1 cellular context compared by ENCODE assay signal in the genomic region with DNA sequence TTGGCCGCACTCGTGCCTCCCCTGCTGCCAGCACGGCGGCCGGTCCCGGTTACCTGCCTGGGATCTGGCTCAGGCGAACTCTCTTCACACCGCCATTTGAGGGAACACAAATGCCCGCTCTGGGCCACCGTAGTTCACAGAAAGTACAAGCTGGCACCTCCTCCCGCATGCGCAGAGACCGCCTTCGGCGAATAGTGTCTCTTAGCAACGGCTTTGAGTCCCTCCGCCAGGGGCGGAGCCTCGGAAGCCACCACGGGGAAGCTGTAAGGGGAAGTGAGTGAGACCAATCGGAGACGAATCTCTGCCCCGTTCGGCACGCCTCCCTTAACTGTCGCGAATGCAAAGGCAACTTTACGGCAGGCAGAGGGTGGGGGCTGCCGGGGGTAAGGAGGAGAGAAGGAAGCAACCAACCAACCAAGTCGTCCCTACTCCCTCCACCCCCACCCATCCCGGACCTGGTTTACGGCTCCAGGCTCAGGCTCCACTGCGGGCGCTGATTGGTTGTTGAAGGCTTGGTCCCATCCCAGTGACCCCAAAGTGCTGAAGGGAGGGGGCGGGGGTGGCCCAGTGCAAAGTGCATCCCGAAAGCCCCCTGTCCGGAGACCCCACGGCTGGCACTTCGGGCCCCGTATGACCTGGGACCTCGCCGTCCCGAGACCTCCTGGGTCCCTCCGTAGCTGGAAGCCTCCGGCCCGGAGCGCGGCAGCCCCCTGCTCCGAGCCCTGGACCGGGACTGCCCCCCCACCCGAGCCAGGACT.
TF ChIP-seq lines count a peak whose summit lies in the region.

A gene with protein sequence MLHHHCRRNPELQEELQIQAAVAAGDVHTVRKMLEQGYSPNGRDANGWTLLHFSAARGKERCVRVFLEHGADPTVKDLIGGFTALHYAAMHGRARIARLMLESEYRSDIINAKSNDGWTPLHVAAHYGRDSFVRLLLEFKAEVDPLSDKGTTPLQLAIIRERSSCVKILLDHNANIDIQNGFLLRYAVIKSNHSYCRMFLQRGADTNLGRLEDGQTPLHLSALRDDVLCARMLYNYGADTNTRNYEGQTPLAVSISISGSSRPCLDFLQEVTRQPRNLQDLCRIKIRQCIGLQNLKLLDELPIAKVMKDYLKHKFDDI (plus strand): TSS at position 526 of the 758 bp plus-strand sequence. CDS start 9,628 bp downstream, outside the sequence.
A gene with protein sequence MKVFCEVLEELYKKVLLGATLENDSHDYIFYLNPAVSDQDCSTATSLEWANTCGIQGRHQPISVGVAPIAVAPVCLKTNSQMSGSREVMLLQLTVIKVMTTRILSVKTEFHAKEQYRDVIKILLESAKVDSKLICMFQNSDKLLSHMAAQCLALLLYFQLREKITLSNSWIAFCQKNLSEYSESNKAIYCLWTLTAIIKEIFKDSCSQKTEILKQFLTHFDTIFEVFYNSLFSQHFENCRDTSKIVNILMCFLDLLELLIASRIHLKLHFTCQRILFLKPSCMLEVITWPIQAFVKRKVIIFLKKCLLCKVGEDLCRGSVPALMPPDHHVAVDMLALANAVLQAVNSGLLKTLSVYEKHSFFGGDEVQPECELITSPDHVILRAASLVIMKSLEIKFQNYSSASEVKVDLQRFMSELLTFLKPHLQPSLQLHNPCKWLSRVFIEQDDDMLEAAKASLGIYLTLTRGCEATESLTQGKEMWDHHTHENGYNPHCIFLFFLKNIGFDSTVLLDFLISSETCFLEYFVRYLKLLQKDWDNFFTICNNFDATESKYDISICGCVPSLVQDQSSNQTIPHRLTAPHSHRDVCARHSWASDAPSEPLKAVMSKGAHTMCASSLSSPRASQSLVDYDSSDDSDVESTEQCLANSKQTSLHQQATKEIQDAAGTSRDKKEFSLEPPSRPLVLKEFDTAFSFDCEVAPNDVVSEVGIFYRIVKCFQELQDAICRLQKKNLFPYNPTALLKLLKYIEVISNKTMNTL (minus strand): TSS at position 121 of the 758 bp plus-strand sequence. CDS start 21,342 bp downstream, outside the sequence.

TF ChIP-seq in GM12878, 131 proteins besides CTCF, POLR2A, EP300 and RAD21 (continued from another document and continues in another):
- TF ChIP-seq DPF2 (IDR thresholded peaks at IDR 0.05): peak; percentile 80
- TF ChIP-seq, protein P1, sequence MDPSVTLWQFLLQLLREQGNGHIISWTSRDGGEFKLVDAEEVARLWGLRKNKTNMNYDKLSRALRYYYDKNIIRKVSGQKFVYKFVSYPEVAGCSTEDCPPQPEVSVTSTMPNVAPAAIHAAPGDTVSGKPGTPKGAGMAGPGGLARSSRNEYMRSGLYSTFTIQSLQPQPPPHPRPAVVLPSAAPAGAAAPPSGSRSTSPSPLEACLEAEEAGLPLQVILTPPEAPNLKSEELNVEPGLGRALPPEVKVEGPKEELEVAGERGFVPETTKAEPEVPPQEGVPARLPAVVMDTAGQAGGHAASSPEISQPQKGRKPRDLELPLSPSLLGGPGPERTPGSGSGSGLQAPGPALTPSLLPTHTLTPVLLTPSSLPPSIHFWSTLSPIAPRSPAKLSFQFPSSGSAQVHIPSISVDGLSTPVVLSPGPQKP (IDR thresholded peaks at IDR 0.05; ENCODE audit: low read depth, low read length): no peak
- no peak; the same call in 1 of the 2 replicates for TF ChIP-seq NFYA (IDR thresholded peaks at IDR 0.05; ENCODE audit: borderline replicate concordance, low read depth, low read length)
- no peak for TF ChIP-seq ZZZ3 (IDR thresholded peaks at IDR 0.05; ENCODE audit: control insufficient read depth, insufficient read length, low read depth)
- TF ChIP-seq IKZF2 (IDR thresholded peaks at IDR 0.05): no peak
- TF ChIP-seq, protein P2, sequence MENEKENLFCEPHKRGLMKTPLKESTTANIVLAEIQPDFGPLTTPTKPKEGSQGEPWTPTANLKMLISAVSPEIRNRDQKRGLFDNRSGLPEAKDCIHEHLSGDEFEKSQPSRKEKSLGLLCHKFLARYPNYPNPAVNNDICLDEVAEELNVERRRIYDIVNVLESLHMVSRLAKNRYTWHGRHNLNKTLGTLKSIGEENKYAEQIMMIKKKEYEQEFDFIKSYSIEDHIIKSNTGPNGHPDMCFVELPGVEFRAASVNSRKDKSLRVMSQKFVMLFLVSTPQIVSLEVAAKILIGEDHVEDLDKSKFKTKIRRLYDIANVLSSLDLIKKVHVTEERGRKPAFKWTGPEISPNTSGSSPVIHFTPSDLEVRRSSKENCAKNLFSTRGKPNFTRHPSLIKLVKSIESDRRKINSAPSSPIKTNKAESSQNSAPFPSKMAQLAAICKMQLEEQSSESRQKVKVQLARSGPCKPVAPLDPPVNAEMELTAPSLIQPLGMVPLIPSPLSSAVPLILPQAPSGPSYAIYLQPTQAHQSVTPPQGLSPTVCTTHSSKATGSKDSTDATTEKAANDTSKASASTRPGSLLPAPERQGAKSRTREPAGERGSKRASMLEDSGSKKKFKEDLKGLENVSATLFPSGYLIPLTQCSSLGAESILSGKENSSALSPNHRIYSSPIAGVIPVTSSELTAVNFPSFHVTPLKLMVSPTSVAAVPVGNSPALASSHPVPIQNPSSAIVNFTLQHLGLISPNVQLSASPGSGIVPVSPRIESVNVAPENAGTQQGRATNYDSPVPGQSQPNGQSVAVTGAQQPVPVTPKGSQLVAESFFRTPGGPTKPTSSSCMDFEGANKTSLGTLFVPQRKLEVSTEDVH (IDR thresholded peaks at IDR 0.05; ENCODE audit: low read depth, partially characterized antibody): no peak
- no peak for TF ChIP-seq ESRRA (IDR thresholded peaks at IDR 0.05; ENCODE audit: low read length)
- no peak for TF ChIP-seq RAD51 (IDR thresholded peaks at IDR 0.05)
- TF ChIP-seq, protein P3, sequence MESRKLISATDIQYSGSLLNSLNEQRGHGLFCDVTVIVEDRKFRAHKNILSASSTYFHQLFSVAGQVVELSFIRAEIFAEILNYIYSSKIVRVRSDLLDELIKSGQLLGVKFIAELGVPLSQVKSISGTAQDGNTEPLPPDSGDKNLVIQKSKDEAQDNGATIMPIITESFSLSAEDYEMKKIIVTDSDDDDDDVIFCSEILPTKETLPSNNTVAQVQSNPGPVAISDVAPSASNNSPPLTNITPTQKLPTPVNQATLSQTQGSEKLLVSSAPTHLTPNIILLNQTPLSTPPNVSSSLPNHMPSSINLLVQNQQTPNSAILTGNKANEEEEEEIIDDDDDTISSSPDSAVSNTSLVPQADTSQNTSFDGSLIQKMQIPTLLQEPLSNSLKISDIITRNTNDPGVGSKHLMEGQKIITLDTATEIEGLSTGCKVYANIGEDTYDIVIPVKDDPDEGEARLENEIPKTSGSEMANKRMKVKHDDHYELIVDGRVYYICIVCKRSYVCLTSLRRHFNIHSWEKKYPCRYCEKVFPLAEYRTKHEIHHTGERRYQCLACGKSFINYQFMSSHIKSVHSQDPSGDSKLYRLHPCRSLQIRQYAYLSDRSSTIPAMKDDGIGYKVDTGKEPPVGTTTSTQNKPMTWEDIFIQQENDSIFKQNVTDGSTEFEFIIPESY (IDR thresholded peaks at IDR 0.05): no peak
- TF ChIP-seq, protein P4, sequence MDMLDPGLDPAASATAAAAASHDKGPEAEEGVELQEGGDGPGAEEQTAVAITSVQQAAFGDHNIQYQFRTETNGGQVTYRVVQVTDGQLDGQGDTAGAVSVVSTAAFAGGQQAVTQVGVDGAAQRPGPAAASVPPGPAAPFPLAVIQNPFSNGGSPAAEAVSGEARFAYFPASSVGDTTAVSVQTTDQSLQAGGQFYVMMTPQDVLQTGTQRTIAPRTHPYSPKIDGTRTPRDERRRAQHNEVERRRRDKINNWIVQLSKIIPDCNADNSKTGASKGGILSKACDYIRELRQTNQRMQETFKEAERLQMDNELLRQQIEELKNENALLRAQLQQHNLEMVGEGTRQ (IDR thresholded peaks at IDR 0.05; ENCODE audit: borderline replicate concordance, low read depth, low read length): no peak
- TF ChIP-seq, protein P5, sequence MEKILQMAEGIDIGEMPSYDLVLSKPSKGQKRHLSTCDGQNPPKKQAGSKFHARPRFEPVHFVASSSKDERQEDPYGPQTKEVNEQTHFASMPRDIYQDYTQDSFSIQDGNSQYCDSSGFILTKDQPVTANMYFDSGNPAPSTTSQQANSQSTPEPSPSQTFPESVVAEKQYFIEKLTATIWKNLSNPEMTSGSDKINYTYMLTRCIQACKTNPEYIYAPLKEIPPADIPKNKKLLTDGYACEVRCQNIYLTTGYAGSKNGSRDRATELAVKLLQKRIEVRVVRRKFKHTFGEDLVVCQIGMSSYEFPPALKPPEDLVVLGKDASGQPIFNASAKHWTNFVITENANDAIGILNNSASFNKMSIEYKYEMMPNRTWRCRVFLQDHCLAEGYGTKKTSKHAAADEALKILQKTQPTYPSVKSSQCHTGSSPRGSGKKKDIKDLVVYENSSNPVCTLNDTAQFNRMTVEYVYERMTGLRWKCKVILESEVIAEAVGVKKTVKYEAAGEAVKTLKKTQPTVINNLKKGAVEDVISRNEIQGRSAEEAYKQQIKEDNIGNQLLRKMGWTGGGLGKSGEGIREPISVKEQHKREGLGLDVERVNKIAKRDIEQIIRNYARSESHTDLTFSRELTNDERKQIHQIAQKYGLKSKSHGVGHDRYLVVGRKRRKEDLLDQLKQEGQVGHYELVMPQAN (conservative IDR thresholded peaks at IDR 0.05): 0 out of 2 replicates have a peak, but pooled peaks have one; percentile 67
- no peak for TF ChIP-seq KDM1A (IDR thresholded peaks at IDR 0.05; ENCODE audit: borderline replicate concordance)
- TF ChIP-seq FOXK2 (IDR thresholded peaks at IDR 0.05): no peak
- TF ChIP-seq MTA2 (IDR thresholded peaks at IDR 0.05; ENCODE audit: low read depth): 0 out of 2 replicates have a peak, but pooled peaks have one; percentile 27
- no peak for TF ChIP-seq MEF2B (IDR thresholded peaks at IDR 0.05; ENCODE audit: partially characterized antibody, poor library complexity, severe bottlenecking)
- TF ChIP-seq YBX1 (IDR thresholded peaks at IDR 0.05): no peak
- no peak for TF ChIP-seq CBX5 (IDR thresholded peaks at IDR 0.05; ENCODE audit: low read depth)
- TF ChIP-seq BACH1 (IDR thresholded peaks at IDR 0.05; ENCODE audit: borderline replicate concordance): 0 out of 2 replicates have a peak, but pooled peaks have one; percentile 52
- TF ChIP-seq ETV6 (conservative IDR thresholded peaks at IDR 0.05 in 1 of 2, IDR thresholded peaks at IDR 0.05 in 1 of 2; ENCODE audit: borderline replicate concordance in 1 of 2, low read depth in 1 of 2): no peak
- TF ChIP-seq ZNF622 (IDR thresholded peaks at IDR 0.05): no peak
- TF ChIP-seq NFXL1 (IDR thresholded peaks at IDR 0.05; ENCODE audit: borderline replicate concordance): no peak
- TF ChIP-seq RFX5 (IDR thresholded peaks at IDR 0.05; ENCODE audit: low read depth, low read length): peak; percentile 60
- TF ChIP-seq SRF (IDR thresholded peaks at IDR 0.05; ENCODE audit: low read depth in 2 of 2, low read length in 2 of 2): 0 out of 4 replicates have a peak, but pooled peaks of 1 of the 2 experiments have one; percentile 2
- peak; percentile 27; the same call in 1 of the 2 replicates for TF ChIP-seq ZNF207 (IDR thresholded peaks at IDR 0.05; ENCODE audit: borderline replicate concordance)
- TF ChIP-seq, protein P6, sequence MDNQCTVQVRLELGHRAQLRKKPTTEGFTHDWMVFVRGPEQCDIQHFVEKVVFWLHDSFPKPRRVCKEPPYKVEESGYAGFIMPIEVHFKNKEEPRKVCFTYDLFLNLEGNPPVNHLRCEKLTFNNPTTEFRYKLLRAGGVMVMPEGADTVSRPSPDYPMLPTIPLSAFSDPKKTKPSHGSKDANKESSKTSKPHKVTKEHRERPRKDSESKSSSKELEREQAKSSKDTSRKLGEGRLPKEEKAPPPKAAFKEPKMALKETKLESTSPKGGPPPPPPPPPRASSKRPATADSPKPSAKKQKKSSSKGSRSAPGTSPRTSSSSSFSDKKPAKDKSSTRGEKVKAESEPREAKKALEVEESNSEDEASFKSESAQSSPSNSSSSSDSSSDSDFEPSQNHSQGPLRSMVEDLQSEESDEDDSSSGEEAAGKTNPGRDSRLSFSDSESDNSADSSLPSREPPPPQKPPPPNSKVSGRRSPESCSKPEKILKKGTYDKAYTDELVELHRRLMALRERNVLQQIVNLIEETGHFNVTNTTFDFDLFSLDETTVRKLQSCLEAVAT (IDR thresholded peaks at IDR 0.05): no peak
- TF ChIP-seq EED (IDR thresholded peaks at IDR 0.05; ENCODE audit: low read depth): no peak
- no peak for TF ChIP-seq STAT3 (IDR thresholded peaks at IDR 0.05; ENCODE audit: low read depth, low read length)
- TF ChIP-seq MEF2A (IDR thresholded peaks at IDR 0.05; ENCODE audit: insufficient read depth, low read depth, low read length): 0 out of 2 replicates have a peak, but pooled peaks have one; percentile 22
- TF ChIP-seq, protein P7, sequence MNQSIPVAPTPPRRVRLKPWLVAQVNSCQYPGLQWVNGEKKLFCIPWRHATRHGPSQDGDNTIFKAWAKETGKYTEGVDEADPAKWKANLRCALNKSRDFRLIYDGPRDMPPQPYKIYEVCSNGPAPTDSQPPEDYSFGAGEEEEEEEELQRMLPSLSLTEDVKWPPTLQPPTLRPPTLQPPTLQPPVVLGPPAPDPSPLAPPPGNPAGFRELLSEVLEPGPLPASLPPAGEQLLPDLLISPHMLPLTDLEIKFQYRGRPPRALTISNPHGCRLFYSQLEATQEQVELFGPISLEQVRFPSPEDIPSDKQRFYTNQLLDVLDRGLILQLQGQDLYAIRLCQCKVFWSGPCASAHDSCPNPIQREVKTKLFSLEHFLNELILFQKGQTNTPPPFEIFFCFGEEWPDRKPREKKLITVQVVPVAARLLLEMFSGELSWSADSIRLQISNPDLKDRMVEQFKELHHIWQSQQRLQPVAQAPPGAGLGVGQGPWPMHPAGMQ (IDR thresholded peaks at IDR 0.05; ENCODE audit: borderline replicate concordance): no peak
- no peak for TF ChIP-seq POLR2AphosphoS2 (IDR thresholded peaks at IDR 0.05; ENCODE audit: low read depth, low read length)
- TF ChIP-seq PAX8 (IDR thresholded peaks at IDR 0.05): no peak
- TF ChIP-seq ZNF217 (IDR thresholded peaks at IDR 0.05): no peak
- peak; percentile 53; the same call in 1 of the 2 replicates for TF ChIP-seq CBFB (IDR thresholded peaks at IDR 0.05; ENCODE audit: low read depth)
- TF ChIP-seq, protein P8, sequence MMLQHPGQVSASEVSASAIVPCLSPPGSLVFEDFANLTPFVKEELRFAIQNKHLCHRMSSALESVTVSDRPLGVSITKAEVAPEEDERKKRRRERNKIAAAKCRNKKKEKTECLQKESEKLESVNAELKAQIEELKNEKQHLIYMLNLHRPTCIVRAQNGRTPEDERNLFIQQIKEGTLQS (IDR thresholded peaks at IDR 0.05; ENCODE audit: borderline replicate concordance, extremely low read depth, low read depth, low read length): peak; percentile 58; the same call in 1 of the 2 replicates
- TF ChIP-seq EGR1 (IDR thresholded peaks at IDR 0.05; ENCODE audit: borderline replicate concordance in 1 of 2, low read depth in 2 of 2, low read length in 2 of 2): 0 out of 3 replicates have a peak, but pooled peaks of 1 of the 2 experiments have one; percentile 51
- no peak for TF ChIP-seq ZSCAN29 (IDR thresholded peaks at IDR 0.05)
- peak; percentile 92 for TF ChIP-seq NR2C1 (IDR thresholded peaks at IDR 0.05)
- no peak for TF ChIP-seq JUNB (IDR thresholded peaks at IDR 0.05)
